ENCODE assay signal across 12 cellular contexts in the genomic region with DNA sequence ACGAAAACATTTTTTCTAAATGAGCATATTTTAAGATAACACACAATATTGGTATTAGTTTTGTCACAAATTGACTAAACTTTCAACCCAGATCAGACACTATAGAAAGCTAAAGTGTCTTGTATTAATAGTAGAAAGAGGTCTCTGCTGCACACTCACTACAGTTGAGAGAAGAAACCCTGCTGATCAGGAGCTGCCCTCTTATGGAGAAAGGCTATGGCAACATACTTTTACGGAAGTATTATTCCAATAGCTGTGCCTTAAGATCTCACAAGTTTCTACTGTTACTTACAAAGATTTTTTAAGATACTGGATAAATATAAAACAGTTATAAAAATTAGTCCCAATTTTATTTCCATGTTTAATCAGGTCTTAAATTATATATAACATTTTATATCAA.
DNase-seq lines count a peak whose midpoint lies in the region; ATAC-seq and TF ChIP-seq lines count a peak whose summit lies in the region.
"Had no signal": no experiment of that assay in that cellular context is flagged by ENCODE, and none has a peak within 500 bp of the region (broad histone marks: within the 10 kb centered on the region; RNA-seq: fewer than 3 reads in every experiment).

No MANE protein-coding gene starts in this region.

- H3K4me2 ChIP-seq in H9 (ENCODE audit: insufficient read depth, insufficient read length, low read length) (no peak overlapping the region), mesendoderm (ENCODE audit: low read length) (no peak overlapping the region)

- H3K23ac ChIP-seq in H9 (ENCODE audit: insufficient read length, low read depth, low read length) = no peak overlapping the region
- H3K23ac ChIP-seq in mesendoderm (ENCODE audit: low read length) = no peak overlapping the region

- H2BK120ac ChIP-seq in H9 (ENCODE audit: low read depth, low read length, poor library complexity, severe bottlenecking) (no peak overlapping the region), mesendoderm (ENCODE audit: low read depth, low read length) (no peak overlapping the region)

- no peak overlapping the region for H3K27ac ChIP-seq in C4-2B
- no peak overlapping the region for H3K27ac ChIP-seq in H9 (ENCODE audit: insufficient read length, low read depth, low read length)
- H3K27ac ChIP-seq in VCaP = no peak overlapping the region
- no peak overlapping the region for H3K27ac ChIP-seq in mesendoderm (ENCODE audit: low read depth, low read length)
- H3K27ac ChIP-seq in body of pancreas = no peak overlapping the region
- H3K27ac ChIP-seq: epithelial cell of prostate had no signal

- no peak overlapping the region for H3K4ac ChIP-seq in H9 (ENCODE audit: low read depth, low read length)
- no peak overlapping the region for H3K4ac ChIP-seq in mesendoderm (ENCODE audit: low read depth, low read length)

- H2AFZ ChIP-seq in H9 (ENCODE audit: low read length) = no peak overlapping the region

- TF ChIP-seq POLR2A in body of pancreas (IDR thresholded peaks at IDR 0.05) = no peak

- no CpG with 5 or more reads among the region's 2 CpGs for WGBS in H9 (ENCODE audit: extremely low coverage, insufficient read length, low lambda C conversion rate)
- no CpG with 5 or more reads among the region's 2 CpGs for WGBS in mesendoderm (ENCODE audit: extremely low coverage, insufficient coverage, low lambda C conversion rate)
- 55 to 65% methylated on average over 2 of the region's 2 CpGs for WGBS in body of pancreas, 2 donors

- no peaks in the 10 kb centered on the region for H3K27me3 ChIP-seq in H9 (ENCODE audit: insufficient read depth, low read length)
- no peaks in the 10 kb centered on the region for H3K27me3 ChIP-seq in mesendoderm (ENCODE audit: insufficient read depth, low read length, poor library complexity)
- no peaks in the 10 kb centered on the region for H3K27me3 ChIP-seq in body of pancreas

- no peak overlapping the region for H3K4me3 Mint-ChIP-seq in H9
- H3K4me3 Mint-ChIP-seq in stimulated activated effector memory CD8-positive, alpha-beta T cell treated with anti-CD3 and anti-CD28 coated beads, Interleukin-12 subunit alpha, Interleukin-12 subunit beta, amount 100 ng/mL, for 72 hours = no peak overlapping the region
- H3K4me3 Mint-ChIP-seq: activated T-cell treated with anti-CD3 and anti-CD28 coated beads, Interleukin-2, amount 50 U/mL, for 24 hours; naive thymus-derived CD8-positive, alpha-beta T cell had no signal

- no peak overlapping the region for H3K14ac ChIP-seq in H9 (ENCODE audit: insufficient read depth, low read length)

- H3K56ac ChIP-seq in H9 (ENCODE audit: insufficient read length, low read depth, low read length) (no peak overlapping the region), mesendoderm (ENCODE audit: low read length) (no peak overlapping the region)

- H3K9me3 Mint-ChIP-seq in H9 = no peaks in the 10 kb centered on the region
- H3K9me3 Mint-ChIP-seq in stimulated activated effector memory CD8-positive, alpha-beta T cell treated with anti-CD3 and anti-CD28 coated beads, Interleukin-12 subunit alpha, Interleukin-12 subunit beta, amount 100 ng/mL, for 72 hours = no peaks in the 10 kb centered on the region
- H3K9me3 Mint-ChIP-seq: activated T-cell treated with anti-CD3 and anti-CD28 coated beads, Interleukin-2, amount 50 U/mL, for 24 hours; naive thymus-derived CD8-positive, alpha-beta T cell had no signal

- H3K4me1 Mint-ChIP-seq in H9 = peaks cover 4% of the 10 kb centered on the region in 2 experiments
- H3K4me1 Mint-ChIP-seq in stimulated activated effector memory CD8-positive, alpha-beta T cell treated with anti-CD3 and anti-CD28 coated beads, Interleukin-12 subunit alpha, Interleukin-12 subunit beta, amount 100 ng/mL, for 72 hours = no peaks in the 10 kb centered on the region
- H3K4me1 Mint-ChIP-seq: naive thymus-derived CD8-positive, alpha-beta T cell had no signal

- no peaks in the 10 kb centered on the region for H4K20me1 ChIP-seq in H9 (ENCODE audit: control insufficient read depth, insufficient read depth, insufficient read length)

- H4K91ac ChIP-seq in H9 (ENCODE audit: insufficient read length, low read depth, low read length) = no peak overlapping the region

- H4K5ac ChIP-seq in H9 (ENCODE audit: insufficient read length, low read depth, low read length) = no peak overlapping the region
- H4K5ac ChIP-seq in mesendoderm (ENCODE audit: low read length) = no peak overlapping the region

- H3K18ac ChIP-seq in H9 (ENCODE audit: insufficient read length, low read depth, low read length) (no peak overlapping the region), mesendoderm (ENCODE audit: low read length) (no peak overlapping the region)

- TF ChIP-seq CTCF in C4-2B (conservative IDR thresholded peaks at IDR 0.05) (peak; percentile 43), H9 (conservative IDR thresholded peaks at IDR 0.05) (peak; percentile 25; the same call in 1 of the 3 replicates), VCaP (conservative IDR thresholded peaks at IDR 0.05) (peak; percentile 58), mucosa of descending colon (IDR thresholded peaks at IDR 0.05) (no peak), body of pancreas (IDR thresholded peaks at IDR 0.05) (no peak)

- H3K36me3 ChIP-seq in mesendoderm (ENCODE audit: control insufficient read depth, insufficient read depth, low read length) (no peaks in the 10 kb centered on the region), mucosa of descending colon (ENCODE audit: low read depth) (no peaks in the 10 kb centered on the region), body of pancreas (replicated peaks in 1 of 2; ENCODE audit: insufficient read depth in 1 of 2, low read depth in 2 of 2) (no peaks in the 10 kb centered on the region)

- no peaks in the 10 kb centered on the region for H3K23me2 ChIP-seq in H9 (ENCODE audit: insufficient read length, low read depth, low read length, poor library complexity, severe bottlenecking)

- H3K79me1 ChIP-seq in H9 (ENCODE audit: insufficient read depth, low read depth, low read length, poor library complexity, severe bottlenecking) = no peaks in the 10 kb centered on the region
- no peaks in the 10 kb centered on the region for H3K79me1 ChIP-seq in mesendoderm (ENCODE audit: low read length)

- H3K4me1 ChIP-seq in H9 (ENCODE audit: insufficient read depth, low read length) = no peaks in the 10 kb centered on the region; the same call in 1 of the 2 replicates
- H3K4me1 ChIP-seq in mesendoderm (ENCODE audit: control insufficient read depth, low read depth, low read length) = no peaks in the 10 kb centered on the region
- no peaks in the 10 kb centered on the region for H3K4me1 ChIP-seq in mucosa of descending colon (ENCODE audit: low read depth)
- H3K4me1 ChIP-seq in body of pancreas = no peaks in the 10 kb centered on the region

- DNase-seq in H9 = no peak
- DNase-seq in mesendoderm = peak; percentile 30
- DNase-seq in mucosa of descending colon = no peak
- no peak for DNase-seq in body of pancreas
- no peak for DNase-seq in SHP77 treated with DMSO at 0.1 percent for 48 hours (lab: John Stamatoyannopoulos, UW)
- no peak for DNase-seq in stimulated activated effector memory CD8-positive, alpha-beta T cell treated with anti-CD3 and anti-CD28 coated beads, Interleukin-12 subunit alpha, Interleukin-12 subunit beta, amount 100 ng/mL, for 72 hours (ENCODE audit: low spot score in 2 of 2)
- DNase-seq: activated T-cell treated with anti-CD3 and anti-CD28 coated beads, Interleukin-2, amount 50 U/mL, for 24 hours; DMS79 treated with DMSO at 0.1 percent for 48 hours; naive thymus-derived CD8-positive, alpha-beta T cell had no signal

- H3K27ac Mint-ChIP-seq in H9 = no peak overlapping the region
- no peak overlapping the region for H3K27ac Mint-ChIP-seq in stimulated activated effector memory CD8-positive, alpha-beta T cell treated with anti-CD3 and anti-CD28 coated beads, Interleukin-12 subunit alpha, Interleukin-12 subunit beta, amount 100 ng/mL, for 72 hours
- H3K27ac Mint-ChIP-seq: activated T-cell treated with anti-CD3 and anti-CD28 coated beads, Interleukin-2, amount 50 U/mL, for 24 hours; naive thymus-derived CD8-positive, alpha-beta T cell had no signal

- H2BK12ac ChIP-seq in H9 (ENCODE audit: insufficient read length, low read depth, low read length) = no peak overlapping the region

- no peak overlapping the region for H3K9ac ChIP-seq in H9 (ENCODE audit: extremely low read depth, insufficient read length, low read length)
- no peak overlapping the region for H3K9ac ChIP-seq in mesendoderm (ENCODE audit: low read length)

- H2BK20ac ChIP-seq in H9 (ENCODE audit: low read depth, low read length, poor library complexity, severe bottlenecking) = no peak overlapping the region

- H4K8ac ChIP-seq in H9 (replicated peaks; ENCODE audit: insufficient read length, low read depth, low read length) (no peak overlapping the region), mesendoderm (ENCODE audit: low read depth, low read length) (no peak overlapping the region)

- no peak overlapping the region for H2BK15ac ChIP-seq in H9 (ENCODE audit: low read depth, low read length)
- no peak overlapping the region for H2BK15ac ChIP-seq in mesendoderm (replicated peaks; ENCODE audit: low read depth)

- H2AK5ac ChIP-seq in H9 (ENCODE audit: insufficient read length, low read length) (no peak overlapping the region), mesendoderm (ENCODE audit: low read length) (no peak overlapping the region)

- intact Hi-C loops in mucosa of descending colon (cut with DNase I, micrococcal nuclease) (no loop called here), body of pancreas (cut with DNase I) (no loop called here)

- H3K4me3 ChIP-seq in mesendoderm (ENCODE audit: low read length) (no peak overlapping the region), mucosa of descending colon (no peak overlapping the region), body of pancreas (no peak overlapping the region)

- ATAC-seq in mucosa of descending colon (no peak), body of pancreas (no peak)
- no peak for ATAC-seq in stimulated activated effector memory CD8-positive, alpha-beta T cell treated with anti-CD3 and anti-CD28 coated beads, Interleukin-12 subunit alpha, Interleukin-12 subunit beta, amount 100 ng/mL, for 72 hours
- ATAC-seq: naive thymus-derived CD8-positive, alpha-beta T cell had no signal

- H2BK5ac ChIP-seq in H9 (ENCODE audit: insufficient read length, low read length) (no peak overlapping the region), mesendoderm (ENCODE audit: low read length) (no peak overlapping the region)

- H3K9me3 ChIP-seq in H9 (ENCODE audit: control insufficient read depth, low read depth, low read length) (no peaks in the 10 kb centered on the region), mucosa of descending colon (no peaks in the 10 kb centered on the region), body of pancreas (no peaks in the 10 kb centered on the region)

- no peaks in the 10 kb centered on the region for H3K27me3 Mint-ChIP-seq in H9 (ENCODE audit: low read depth)
- H3K27me3 Mint-ChIP-seq: activated T-cell treated with anti-CD3 and anti-CD28 coated beads, Interleukin-2, amount 50 U/mL, for 24 hours had no signal

- H3K36me3 Mint-ChIP-seq in H9 (ENCODE audit: insufficient read depth in 1 of 3, low read depth in 3 of 3) = no peaks in the 10 kb centered on the region
- no peaks in the 10 kb centered on the region for H3K36me3 Mint-ChIP-seq in stimulated activated effector memory CD8-positive, alpha-beta T cell treated with anti-CD3 and anti-CD28 coated beads, Interleukin-12 subunit alpha, Interleukin-12 subunit beta, amount 100 ng/mL, for 72 hours
- H3K36me3 Mint-ChIP-seq: naive thymus-derived CD8-positive, alpha-beta T cell had no signal

- no peaks in the 10 kb centered on the region for H3K79me2 ChIP-seq in H9 (ENCODE audit: insufficient read depth, low read length)
- no peaks in the 10 kb centered on the region for H3K79me2 ChIP-seq in mesendoderm (ENCODE audit: control insufficient read depth, insufficient read depth, low read length)

- H3T11ph ChIP-seq in H9 (ENCODE audit: low read length) = no peak overlapping the region

Comparison
In these comparisons a context has a peak if more than half of its experiments do, and no peak if none do; other contexts are left out.
1. CTCF ChIP-seq: peak in C4-2B (single experiment), H9 (single experiment) and VCaP (single experiment); none in mucosa of descending colon (single experiment) and body of pancreas (0 of 7).